ENCODE assay signal across 10 cellular contexts in the genomic region with DNA sequence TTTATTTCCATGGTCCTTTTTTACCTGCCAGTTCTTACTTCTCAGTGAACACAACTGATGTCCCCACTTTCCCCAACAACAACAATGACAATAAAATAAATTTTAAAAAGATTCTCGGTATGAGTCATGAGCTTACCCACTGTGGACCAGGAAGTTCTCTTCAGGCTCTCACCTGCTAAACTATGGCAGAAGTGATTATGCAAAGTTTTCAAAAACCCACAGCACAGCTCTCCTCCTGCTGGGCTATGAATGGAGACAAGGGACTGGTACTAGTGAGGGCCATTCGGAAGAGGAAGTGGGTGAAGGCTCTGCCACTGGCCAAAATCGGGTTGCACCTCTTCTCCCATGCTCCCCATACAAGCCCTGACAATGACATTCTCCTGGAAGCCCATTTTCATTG.
A peak's percentile ranks its signal among the peaks of the same experiment; 100 is the strongest.
DNase-seq lines count a peak whose midpoint lies in the region; ATAC-seq and TF ChIP-seq lines count a peak whose summit lies in the region.
"Had no signal": no experiment of that assay in that cellular context is flagged by ENCODE, and none has a peak within 500 bp of the region (broad histone marks: within the 10 kb centered on the region; RNA-seq: fewer than 3 reads in every experiment).

No MANE protein-coding gene starts in this region.

- H3K9me3 ChIP-seq in MM.1S (replicated peaks; ENCODE audit: insufficient read depth, low read length): no peaks in the 10 kb centered on the region; the same call in 1 of the 2 replicates

- H3K36me3 ChIP-seq in MM.1S (replicated peaks; ENCODE audit: insufficient read depth, low read length): no peaks in the 10 kb centered on the region

- in situ Hi-C loops in GM13977 (cut with MboI; ENCODE audit: low pct_unique_long_range_greater_than_20kb, low sequenced_read_pairs, unreplicated experiment): loop anchor here (10.0 kb wide), 1 partner anchor 360 kb away; no protein-coding TSS in a partner anchor

- H3K27me3 ChIP-seq in MM.1S (replicated peaks; ENCODE audit: insufficient read depth, low read length): no peaks in the 10 kb centered on the region
- H3K27me3 ChIP-seq in foreskin keratinocyte: no peaks in the 10 kb centered on the region

- TF ChIP-seq CTCF in GM13977 (IDR thresholded peaks at IDR 0.05; ENCODE audit: extremely low read depth, insufficient read depth, missing control alignments) (no peak), MM.1S (IDR thresholded peaks at IDR 0.05; ENCODE audit: low read length) (no peak), foreskin keratinocyte (conservative IDR thresholded peaks at IDR 0.05) (no peak)

- ATAC-seq in GM19438 (IDR thresholded peaks at IDR 0.05; ENCODE audit: low read depth, unreplicated experiment) (peak; percentile 98), HG02938 (IDR thresholded peaks at IDR 0.05; ENCODE audit: unreplicated experiment) (peak; percentile 99), foreskin keratinocyte (no peak)

- no peaks in the 10 kb centered on the region for H3K9me2 ChIP-seq in MM.1S (replicated peaks; ENCODE audit: insufficient read depth, low read length)

- no peak overlapping the region for H3K4me3 ChIP-seq in MM.1S (ENCODE audit: low read length)

- no peak overlapping the region for H2AFZ ChIP-seq in MM.1S (ENCODE audit: low read length)

- no peak overlapping the region for H3K9ac ChIP-seq in MM.1S (ENCODE audit: low read length)

- H3K4me2 ChIP-seq in MM.1S (ENCODE audit: low read depth, low read length): no peak overlapping the region

- H3K4me1 ChIP-seq in MM.1S (ENCODE audit: low read length) (no peaks in the 10 kb centered on the region), foreskin keratinocyte (no peaks in the 10 kb centered on the region)

- DNase-seq in GM13977 (ENCODE audit: low spot score): peak; percentile 22
- DNase-seq in MM.1S: peak; percentile 46
- no peak for DNase-seq in iPS-NIHi7 (ENCODE audit: extremely low spot score)
- no peak for DNase-seq in D341Med (ENCODE audit: low spot score)
- no peak for DNase-seq in cerebellar cortex (ENCODE audit: low spot score)
- DNase-seq in foreskin keratinocyte: no peak
- DNase-seq: activated naive CD4-positive, alpha-beta T cell treated with anti-CD3 and anti-CD28 coated beads for 36 hours had no signal

- H3F3A ChIP-seq in MM.1S (ENCODE audit: insufficient read depth, low read length): no peaks in the 10 kb centered on the region

- no peaks in the 10 kb centered on the region for H4K20me1 ChIP-seq in MM.1S (ENCODE audit: insufficient read depth, low read length)

- no peaks in the 10 kb centered on the region for H3K79me2 ChIP-seq in MM.1S (ENCODE audit: low read length)

- H3K27ac ChIP-seq in MM.1S (ENCODE audit: low read length): no peak overlapping the region
- H3K27ac ChIP-seq in foreskin keratinocyte: no peak overlapping the region
- H3K27ac ChIP-seq: VCaP had no signal

Comparison
In these comparisons a context has a peak if more than half of its experiments do, and no peak if none do; other contexts are left out.
1. DNase-seq: peak in GM13977 (single experiment) and MM.1S (single experiment); none in iPS-NIHi7 (single experiment), D341Med (single experiment), cerebellar cortex (single experiment) and foreskin keratinocyte (0 of 2).